ENCODE assay signal across 8 cellular contexts in the genomic region with DNA sequence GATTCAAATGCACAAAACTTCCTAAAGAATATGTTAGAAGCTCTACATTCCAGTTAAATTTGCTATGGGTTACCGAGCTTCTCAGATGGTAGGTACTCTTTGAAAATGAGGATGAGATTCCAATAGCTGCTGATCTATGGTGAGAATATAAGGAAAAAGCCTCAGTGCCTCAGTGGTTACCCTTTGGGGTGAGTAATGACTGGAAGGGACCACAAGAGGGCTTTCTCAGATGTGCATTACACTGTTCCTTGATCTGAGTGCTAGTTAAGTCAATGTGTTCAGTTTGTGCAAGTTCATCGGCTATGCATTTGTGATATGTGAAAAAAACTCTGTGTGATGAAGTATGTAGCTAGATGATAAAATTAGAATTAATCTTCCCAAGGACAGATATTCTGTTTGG. TPM values are rescaled to one million over a fixed set of nuclear protein-coding genes. Genes with fewer than 3 reads are reported as not detected.
DNase-seq lines count a peak whose midpoint lies in the region; ATAC-seq and TF ChIP-seq lines count a peak whose summit lies in the region.

No MANE protein-coding gene starts in this region.

- no peak overlapping the region for H3K9ac ChIP-seq in GM23248

- H3K79me2 ChIP-seq in GM23248 (ENCODE audit: insufficient read depth): no peaks in the 10 kb centered on the region

- H3K4me3 Mint-ChIP-seq in naive B cell: peak overlapping the region in 1 of 8 donors; percentile 40

- H3K9me3 Mint-ChIP-seq in naive B cell: no peaks in the 10 kb centered on the region

- H3K36me3 Mint-ChIP-seq in naive B cell: no peaks in the 10 kb centered on the region

- H3K27ac ChIP-seq in GM23248 (no peak overlapping the region), body of pancreas (no peak overlapping the region), vagina (no peak overlapping the region)

- peaks cover 2% of the 10 kb centered on the region; the same call in 1 of the 2 replicates for H3F3A ChIP-seq in GM23248 (ENCODE audit: insufficient read depth)

- DNase-seq in G401 (ENCODE audit: low spot score) (peak; percentile 39), GM23248 (peak; percentile 58), NCI-H146 treated with DMSO at 0.1 percent for 48 hours (lab: John Stamatoyannopoulos, UW; ENCODE audit: unreplicated experiment) (peak; percentile 13), body of pancreas (no peak), naive B cell (peak; percentile 25), SHP77 treated with DMSO at 0.1 percent for 48 hours (lab: John Stamatoyannopoulos, UW) (no peak), vagina (ENCODE audit: extremely low spot score in 2 of 2) (no peak)

- H3K4me3 ChIP-seq in GM23248 (no peak overlapping the region), body of pancreas (no peak overlapping the region), vagina (no peak overlapping the region)

- ATAC-seq in body of pancreas (no peak), naive B cell (ENCODE audit: low read depth in 2 of 2) (peak; percentile 53 to 63), HG03039 (IDR thresholded peaks at IDR 0.05; ENCODE audit: unreplicated experiment) (no peak)

- WGBS in GM23248 (ENCODE audit: low coverage in 1 of 2, low lambda C conversion rate in 2 of 2, missing lambda C conversion rate in 2 of 2), 2 experiments: 51 to 67% methylated on average over 2 of the region's 2 CpGs
- 43 to 50% methylated on average over 2 of the region's 2 CpGs for WGBS in body of pancreas, 2 donors

- H3K36me3 ChIP-seq in GM23248 (ENCODE audit: low read depth) (no peaks in the 10 kb centered on the region), body of pancreas (replicated peaks in 1 of 2; ENCODE audit: insufficient read depth in 1 of 2, low read depth in 2 of 2) (no peaks in the 10 kb centered on the region), vagina (no peaks in the 10 kb centered on the region)

- peaks cover 51 to 57% (median 53%) of the 10 kb centered on the region in 3 donors for H3K27me3 Mint-ChIP-seq in naive B cell

- H3K4me1 ChIP-seq in GM23248 (ENCODE audit: insufficient read depth): no peaks in the 10 kb centered on the region
- H3K4me1 ChIP-seq in body of pancreas: peaks cover 58% of the 10 kb centered on the region
- peaks cover 18% of the 10 kb centered on the region for H3K4me1 ChIP-seq in vagina

- peaks cover 8 to 18% (median 16%) of the 10 kb centered on the region in 3 donors for H3K4me1 Mint-ChIP-seq in naive B cell

- H2AFZ ChIP-seq in GM23248: no peak overlapping the region

- H4K20me1 ChIP-seq in GM23248 (ENCODE audit: insufficient read depth): no peaks in the 10 kb centered on the region

- intact Hi-C loops in body of pancreas (cut with DNase I): no loop called here
- intact Hi-C loops in vagina (cut with DNase I): no loop called here

- no peaks in the 10 kb centered on the region for H3K9me2 ChIP-seq in GM23248 (ENCODE audit: insufficient read depth)

- no peaks in the 10 kb centered on the region for H3K9me3 ChIP-seq in GM23248 (ENCODE audit: low read depth)
- H3K9me3 ChIP-seq in body of pancreas: no peaks in the 10 kb centered on the region
- H3K9me3 ChIP-seq in vagina: no peaks in the 10 kb centered on the region

- TF ChIP-seq CTCF in body of pancreas (IDR thresholded peaks at IDR 0.05): peak; percentile 20 to 48 (median 43)
- TF ChIP-seq CTCF in vagina (IDR thresholded peaks at IDR 0.05): no peak

- TF ChIP-seq POLR2A in body of pancreas (IDR thresholded peaks at IDR 0.05) (no peak), vagina (IDR thresholded peaks at IDR 0.05) (no peak)

- no peak overlapping the region for H3K4me2 ChIP-seq in GM23248 (ENCODE audit: unreplicated experiment)

- in situ Hi-C loops in G401 (cut with HindIII; ENCODE audit: low sequenced_read_pairs): loop anchor here (5.0 kb wide), 1 partner anchor 40 kb away; no protein-coding TSS in a partner anchor
- in situ Hi-C loops in GM23248 (cut with MboI): no loop called here

- no peak overlapping the region for H3K27ac Mint-ChIP-seq in naive B cell

- H3K27me3 ChIP-seq in GM23248 (replicated peaks; ENCODE audit: insufficient read depth) (no peaks in the 10 kb centered on the region), body of pancreas (no peaks in the 10 kb centered on the region), vagina (no peaks in the 10 kb centered on the region)

RNA-seq across cellular contexts. Expression of a gene that starts 3.5 kb away (rescaled TPM):
- total RNA-seq in G401 (2014; rRNA removed; shearing (Covaris generic)): 1.0 TPM in 1 of 2 replicates, not detected in the other
- total RNA-seq in GM23248 (2014; rRNA removed; shearing (Covaris generic)): 7.0 and 11.0 TPM in 2 replicates
- polyA plus RNA-seq in GM23248 (2016; fragmentation: Nextera tagmentation; extraction: Ambion mirVana) (5.1 and 5.6 TPM in 2 replicates), naive B cell (ENCODE audit: low read depth in 6 of 6) (1 to 10 TPM in 1 of 6 donors, under 1 TPM in 4, not detected in 1; 0.29 to 1.2 (median 0.47) TPM)
- total RNA-seq in body of pancreas (10 to 100 TPM; 39.4 to 49.8 TPM), vagina (7.9 TPM)

Comparison
In these comparisons a context has a peak if more than half of its experiments do, and no peak if none do; other contexts are left out.
1. DNase-seq: peak in G401 (single experiment), GM23248 (single experiment), NCI-H146 treated with DMSO at 0.1 percent for 48 hours (single experiment) and naive B cell (single experiment); none in body of pancreas (0 of 4), SHP77 treated with DMSO at 0.1 percent for 48 hours (single experiment) and vagina (0 of 2).
2. ATAC-seq: peak in naive B cell (2 of 2); none in body of pancreas (single experiment) and HG03039 (single experiment).
3. CTCF ChIP-seq: peak in body of pancreas (7 of 7); none in vagina (0 of 3).